Comparison of ENCODE assay signal across 7 cellular contexts in the genomic region with DNA sequence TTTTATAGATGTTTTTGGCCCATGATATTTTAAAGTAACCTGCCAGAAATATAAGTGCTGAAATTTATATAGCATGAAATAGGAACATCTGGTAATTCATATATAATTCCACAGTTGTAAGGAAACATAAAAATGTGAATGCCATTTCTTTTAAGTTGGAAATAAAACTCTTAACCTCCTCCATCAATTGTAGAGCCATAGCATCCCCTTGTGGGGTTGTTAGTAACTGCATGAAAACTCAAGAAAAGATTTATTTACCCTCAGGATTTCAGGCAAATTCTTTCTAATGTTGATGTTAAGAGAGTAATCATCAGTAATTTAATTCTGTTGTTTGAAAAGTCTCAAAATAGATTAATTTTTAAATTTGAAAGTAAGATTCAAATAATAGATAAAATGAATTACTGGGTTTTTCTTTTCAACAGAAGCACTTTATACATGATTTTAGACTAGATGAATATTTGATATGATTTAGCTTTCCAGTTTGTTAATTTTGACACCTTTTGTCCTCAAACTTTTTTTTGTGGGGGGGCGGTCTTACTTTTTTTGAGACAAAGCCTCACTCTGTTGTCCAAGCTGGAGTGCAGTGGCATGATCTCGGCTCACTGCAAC.
A peak's percentile ranks its signal among the peaks of the same experiment; 100 is the strongest.
DNase-seq lines count a peak whose midpoint lies in the region; FAIRE-seq and TF ChIP-seq lines count a peak whose summit lies in the region.

No MANE protein-coding gene starts in this region.

- FAIRE-seq in islet of Langerhans (lab: Jason Lieb, UNC) = peak; percentile 86

- CTCF ChIA-PET in HEK293T (lab: Yijun Ruan, JAX) = interaction anchor here (0.8 to 2.5 kb wide), 5 partner anchors 87 to 259 kb away, joined by 3 to 28 read pairs (median 5); no protein-coding TSS in a partner anchor

- H3K4me3 ChIP-seq in astrocyte of the cerebellum (ENCODE audit: low read depth, low read length) = no peak overlapping the region

- DNase-seq in DMS114 treated with DMSO at 0.1 percent for 48 hours (lab: John Stamatoyannopoulos, UW; ENCODE audit: unreplicated experiment) = peak; percentile 33
- DNase-seq in HEK293T (ENCODE audit: extremely low spot score) = peak; percentile 36
- peak; percentile 48 for DNase-seq in NOMO-1 treated with dmso at 0.1 percent for 144 hours (lab: John Stamatoyannopoulos, UW; ENCODE audit: unreplicated experiment)
- peak; percentile 75 for DNase-seq in astrocyte of the cerebellum (ENCODE audit: low read depth)
- peak; percentile 38 for DNase-seq in stimulated activated CD8-positive, alpha-beta memory T cell treated with anti-CD3 and anti-CD28 coated beads, Interleukin-4, amount 100 ng/mL, for 48 hours
- no peak for DNase-seq in 8988T

- in situ Hi-C loops in astrocyte of the cerebellum (cut with HindIII; ENCODE audit: low sequenced_read_pairs) = no loop called here

- POLR2A ChIA-PET in HEK293T (lab: Yijun Ruan, JAX) = no interaction called here

- TF ChIP-seq CTCF in astrocyte of the cerebellum (IDR thresholded peaks at IDR 0.05; ENCODE audit: low read depth, low read length, missing control alignments) = peak; percentile 85

TF ChIP-seq in HEK293T, 16 proteins besides CTCF, POLR2A, EP300 and RAD21:
- TF ChIP-seq L3MBTL2 (conservative IDR thresholded peaks at IDR 0.05) (no peak), NFRKB (IDR thresholded peaks at IDR 0.05) (no peak), ELF4 (IDR thresholded peaks at IDR 0.05) (no peak), BHLHE40 (IDR thresholded peaks at IDR 0.05; ENCODE audit: borderline replicate concordance) (no peak), TARDBP (IDR thresholded peaks at IDR 0.05) (no peak), HDGF (IDR thresholded peaks at IDR 0.05; ENCODE audit: borderline replicate concordance) (no peak)
TF ChIP-seq in HEK293T: peak in this region for 0.
